ENCODE assay signal across 8 cellular contexts in genomic region chr19:39997595-39998216, GRCh38. TPM values are rescaled to one million over a fixed set of nuclear protein-coding genes. Genes with fewer than 3 reads are reported as not detected.
DNase-seq lines count a peak whose midpoint lies in the region; TF ChIP-seq lines count a peak whose summit lies in the region.

No MANE protein-coding gene starts in this region.

- H3K27me3 ChIP-seq in H7 (ENCODE audit: control insufficient read depth, insufficient read depth, low read length): no peaks in the 10 kb centered on the region
- no peaks in the 10 kb centered on the region for H3K27me3 ChIP-seq in smooth muscle cell (ENCODE audit: low read depth)

- peak overlapping the region; percentile 76 for H3K27ac ChIP-seq in smooth muscle cell (ENCODE audit: low read depth)

- DNase-seq in H7 (no peak), foreskin fibroblast (peak; percentile 51 to 80), smooth muscle cell (lab: John Stamatoyannopoulos, UW; ENCODE audit: unreplicated experiment) (no peak), T-helper 9 cell (no peak), iPS-NIHi7 (ENCODE audit: extremely low spot score) (no peak), mesenteric fat pad (ENCODE audit: low spot score) (no peak), activated gamma-delta T cell treated with Interleukin-2 at 50 U/mL for 16 hours (no peak)

- H3K9ac ChIP-seq in smooth muscle cell (ENCODE audit: low read depth): peak overlapping the region; percentile 79

- no peaks in the 10 kb centered on the region for H3K9me3 ChIP-seq in smooth muscle cell (replicated peaks; ENCODE audit: low read depth)

- H3F3A ChIP-seq in smooth muscle cell (ENCODE audit: low read depth): no peaks in the 10 kb centered on the region

- peaks cover 26% of the 10 kb centered on the region for H3K79me2 ChIP-seq in smooth muscle cell (ENCODE audit: low read depth)

- TF ChIP-seq CTCF in WI38 (IDR thresholded peaks at IDR 0.05; ENCODE audit: low read depth, low read length): no peak
- TF ChIP-seq CTCF in foreskin fibroblast (IDR thresholded peaks at IDR 0.05; ENCODE audit: low read depth, low read length): no peak
- TF ChIP-seq CTCF in smooth muscle cell (IDR thresholded peaks at IDR 0.05; ENCODE audit: borderline replicate concordance, insufficient read depth, poor library complexity, severe bottlenecking): no peak

- 84% methylated on average over 8 of the region's 8 CpGs for WGBS in smooth muscle cell (ENCODE audit: low lambda C conversion rate)

- H2AFZ ChIP-seq in smooth muscle cell (ENCODE audit: low read depth): peak overlapping the region; percentile 99

- peaks cover 9% of the 10 kb centered on the region for H3K4me1 ChIP-seq in smooth muscle cell (ENCODE audit: low read depth)

- peak overlapping the region; percentile 94 for H3K4me2 ChIP-seq in smooth muscle cell

- no peaks in the 10 kb centered on the region for H4K20me1 ChIP-seq in smooth muscle cell (ENCODE audit: low read depth)

- H3K4me3 ChIP-seq in H7 (ENCODE audit: insufficient read depth, low read depth, low read length) (peak overlapping the region; percentile 87), WI38 (ENCODE audit: low read depth, low read length) (peak overlapping the region; percentile 84), foreskin fibroblast (ENCODE audit: low read depth in 1 of 2, low read length in 2 of 2) (peak overlapping the region; percentile 77 to 96), smooth muscle cell (peak overlapping the region; percentile 92)

- H3K36me3 ChIP-seq in H7 (replicated peaks; ENCODE audit: control insufficient read depth, insufficient read depth, low read length): no peaks in the 10 kb centered on the region
- no peaks in the 10 kb centered on the region for H3K36me3 ChIP-seq in smooth muscle cell (ENCODE audit: low read depth)

RNA-seq across cellular contexts. Expression of gene ZNF546, which starts 0.8 kb away (rescaled TPM):
- 1.2 and 2.8 TPM in 2 replicates for total RNA-seq in H7 (2014; rRNA removed; shearing (Covaris generic))
- total RNA-seq in smooth muscle cell: 4.7 and 9.6 TPM in 2 replicates
- polyA plus RNA-seq in smooth muscle cell: 1.2 and 2.1 TPM in 2 replicates
- total RNA-seq in mesenteric fat pad: 3.9 TPM

RNA-seq across cellular contexts. Expression of gene PSMC4, which starts 26.7 kb away (rescaled TPM):
- 153 and 227 TPM in 2 replicates for total RNA-seq in H7 (2014; rRNA removed; shearing (Covaris generic))
- 87.2 and 120 TPM in 2 replicates for total RNA-seq in smooth muscle cell
- polyA plus RNA-seq in smooth muscle cell: 117 and 121 TPM in 2 replicates
- total RNA-seq in mesenteric fat pad: 85.5 TPM

RNA-seq across cellular contexts. Expression of gene ZNF780B, which starts 58.3 kb away (rescaled TPM):
- 1.4 and 1.7 TPM in 2 replicates for total RNA-seq in H7 (2014; rRNA removed; shearing (Covaris generic))
- total RNA-seq in smooth muscle cell (5.0 and 12.9 TPM in 2 replicates), mesenteric fat pad (11.4 TPM)
- 1.4 and 1.6 TPM in 2 replicates for polyA plus RNA-seq in smooth muscle cell

Comparison
In these comparisons a context has a peak if more than half of its experiments do, and no peak if none do; other contexts are left out.
1. DNase-seq: peak in foreskin fibroblast (2 of 2); none in H7 (single experiment), smooth muscle cell (single experiment), T-helper 9 cell (single experiment), iPS-NIHi7 (single experiment), mesenteric fat pad (single experiment) and activated gamma-delta T cell treated with Interleukin-2 at 50 U/mL for 16 hours (single experiment).
2. Peak in every context shown above with its lines, with median percentiles within 50 percentile points of each other: H3K4me3 ChIP-seq.